Comparison of ENCODE assay signal across 14 cellular contexts in genomic region chr2:167581961-167582574, GRCh38.
DNase-seq lines count a peak whose midpoint lies in the region; ATAC-seq and TF ChIP-seq lines count a peak whose summit lies in the region.
"Had no signal": no experiment of that assay in that cellular context is flagged by ENCODE, and none has a peak within 500 bp of the region (broad histone marks: within the 10 kb centered on the region; RNA-seq: fewer than 3 reads in every experiment).

No MANE protein-coding gene starts in this region.

- TF ChIP-seq POLR2A in gastroesophageal sphincter (IDR thresholded peaks at IDR 0.05) (no peak), spleen (IDR thresholded peaks at IDR 0.05) (no peak)

- H3K27me3 Mint-ChIP-seq in natural killer cell treated with Interleukin-12 subunit alpha and Interleukin-12 subunit beta and Interleukin-15 and Interleukin-18, amount 100 ng/mL, for 72 hours: no peaks in the 10 kb centered on the region
- H3K27me3 Mint-ChIP-seq: activated CD4-positive, alpha-beta memory T cell treated with anti-CD3 and anti-CD28 coated beads, Interleukin-2, amount 10 ng/mL, durations not matched to agents 7 days and 5 days; IgD-negative memory B cell had no signal

- H3K4me1 ChIP-seq in adipocyte (ENCODE audit: control insufficient read depth, insufficient read depth, low read length): peaks cover 21% of the 10 kb centered on the region
- no peaks in the 10 kb centered on the region for H3K4me1 ChIP-seq in foreskin keratinocyte
- H3K4me1 ChIP-seq in gastroesophageal sphincter: no peaks in the 10 kb centered on the region
- no peaks in the 10 kb centered on the region for H3K4me1 ChIP-seq in spleen
- H3K4me1 ChIP-seq: ascending aorta had no signal

- H3K4me1 Mint-ChIP-seq in natural killer cell treated with Interleukin-12 subunit alpha and Interleukin-12 subunit beta and Interleukin-15 and Interleukin-18, amount 100 ng/mL, for 72 hours (ENCODE audit: low read depth in 2 of 2): no peaks in the 10 kb centered on the region
- H3K4me1 Mint-ChIP-seq: activated CD4-positive, alpha-beta memory T cell treated with anti-CD3 and anti-CD28 coated beads, Interleukin-2, amount 10 ng/mL, durations not matched to agents 7 days and 5 days; IgD-negative memory B cell had no signal

- intact Hi-C loops in spleen (cut with DNase I; ENCODE audit: low total_unique reads): no loop called here

- H3K36me3 Mint-ChIP-seq in natural killer cell treated with Interleukin-12 subunit alpha and Interleukin-12 subunit beta and Interleukin-15 and Interleukin-18, amount 100 ng/mL, for 72 hours: no peaks in the 10 kb centered on the region
- H3K36me3 Mint-ChIP-seq: IgD-negative memory B cell had no signal

- H3K36me3 ChIP-seq in adipocyte (ENCODE audit: control insufficient read depth, insufficient read depth, low read length, severe bottlenecking) (no peaks in the 10 kb centered on the region), gastroesophageal sphincter (no peaks in the 10 kb centered on the region), spleen (no peaks in the 10 kb centered on the region)
- H3K36me3 ChIP-seq: ascending aorta had no signal

- H3K27me3 ChIP-seq in adipocyte (replicated peaks; ENCODE audit: control insufficient read depth, insufficient read depth, low read length) (peaks cover 3% of the 10 kb centered on the region), foreskin keratinocyte (no peaks in the 10 kb centered on the region), gastroesophageal sphincter (no peaks in the 10 kb centered on the region), spleen (replicated peaks in 1 of 7) (no peaks in the 10 kb centered on the region)
- H3K27me3 ChIP-seq: ascending aorta had no signal

- no peaks in the 10 kb centered on the region for H3K9me3 Mint-ChIP-seq in natural killer cell treated with Interleukin-12 subunit alpha and Interleukin-12 subunit beta and Interleukin-15 and Interleukin-18, amount 100 ng/mL, for 72 hours
- H3K9me3 Mint-ChIP-seq: activated CD4-positive, alpha-beta memory T cell treated with anti-CD3 and anti-CD28 coated beads, Interleukin-2, amount 10 ng/mL, durations not matched to agents 7 days and 5 days; IgD-negative memory B cell had no signal

- DNase-seq in Caki2 (ENCODE audit: low read depth) (peak; percentile 11), M059J (ENCODE audit: low read depth) (peak; percentile 0), adipocyte (ENCODE audit: low read depth) (no peak), foreskin keratinocyte (peak in 1 of 2 donors; percentile 29), spleen (no peak)
- no peak for DNase-seq in natural killer cell treated with Interleukin-12 subunit alpha and Interleukin-12 subunit beta and Interleukin-15 and Interleukin-18, amount 100 ng/mL, for 72 hours (ENCODE audit: low spot score)
- DNase-seq: activated CD4-positive, alpha-beta memory T cell treated with anti-CD3 and anti-CD28 coated beads, Interleukin-2, amount 10 ng/mL, durations not matched to agents 7 days and 5 days; GOT3; NCI-H1436; SIG-M5 had no signal

- H3K9me3 ChIP-seq in adipocyte (ENCODE audit: control insufficient read depth, low read length): no peaks in the 10 kb centered on the region
- H3K9me3 ChIP-seq in gastroesophageal sphincter: no peaks in the 10 kb centered on the region
- no peaks in the 10 kb centered on the region for H3K9me3 ChIP-seq in spleen
- H3K9me3 ChIP-seq: ascending aorta had no signal

- no peak for TF ChIP-seq EP300 in gastroesophageal sphincter (IDR thresholded peaks at IDR 0.05)

- H3K27ac ChIP-seq in foreskin keratinocyte: no peak overlapping the region
- H3K27ac ChIP-seq in gastroesophageal sphincter: no peak overlapping the region
- H3K27ac ChIP-seq in spleen: no peak overlapping the region
- H3K27ac ChIP-seq: ascending aorta had no signal

- 27 to 53% methylated on average over 5 to 6 of the region's 6 CpGs for WGBS in gastroesophageal sphincter (ENCODE audit: low coverage in 1 of 2), 2 donors
- 61 to 86% (median 70%) methylated on average over 6 of the region's 6 CpGs for WGBS in spleen, 5 donors

- H3K9ac ChIP-seq in adipocyte (ENCODE audit: low read length): no peak overlapping the region

- ATAC-seq in foreskin keratinocyte (peak; percentile 26), gastroesophageal sphincter (no peak), GM21528 (IDR thresholded peaks at IDR 0.05; ENCODE audit: low FRiP score, unreplicated experiment) (no peak)
- ATAC-seq in natural killer cell treated with Interleukin-12 subunit alpha and Interleukin-12 subunit beta and Interleukin-15 and Interleukin-18, amount 100 ng/mL, for 72 hours: no peak

- TF ChIP-seq CTCF in foreskin keratinocyte (conservative IDR thresholded peaks at IDR 0.05) (no peak), gastroesophageal sphincter (IDR thresholded peaks at IDR 0.05) (no peak), spleen (IDR thresholded peaks at IDR 0.05 in 8 of 11, conservative IDR thresholded peaks at IDR 0.05 in 3 of 11) (no peak)

- H3K4me3 Mint-ChIP-seq in natural killer cell treated with Interleukin-12 subunit alpha and Interleukin-12 subunit beta and Interleukin-15 and Interleukin-18, amount 100 ng/mL, for 72 hours: no peak overlapping the region
- H3K4me3 Mint-ChIP-seq: activated CD4-positive, alpha-beta memory T cell treated with anti-CD3 and anti-CD28 coated beads, Interleukin-2, amount 10 ng/mL, durations not matched to agents 7 days and 5 days had no signal

- no peak overlapping the region for H3K27ac Mint-ChIP-seq in natural killer cell treated with Interleukin-12 subunit alpha and Interleukin-12 subunit beta and Interleukin-15 and Interleukin-18, amount 100 ng/mL, for 72 hours
- H3K27ac Mint-ChIP-seq: activated CD4-positive, alpha-beta memory T cell treated with anti-CD3 and anti-CD28 coated beads, Interleukin-2, amount 10 ng/mL, durations not matched to agents 7 days and 5 days; IgD-negative memory B cell had no signal

- in situ Hi-C loops in Caki2 (cut with HindIII; ENCODE audit: low pct_unique_long_range_greater_than_20kb, low sequenced_read_pairs): no loop called here

- H3K4me3 ChIP-seq in adipocyte (ENCODE audit: low read length) (peak overlapping the region; percentile 57), gastroesophageal sphincter (no peak overlapping the region), spleen (no peak overlapping the region)
- H3K4me3 ChIP-seq: ascending aorta had no signal

Comparison
In these comparisons a context has a peak if more than half of its experiments do, and no peak if none do; other contexts are left out.
1. DNase-seq: peak in Caki2 (single experiment) and M059J (single experiment); none in adipocyte (single experiment), natural killer cell treated with Interleukin-12 subunit alpha and Interleukin-12 subunit beta and Interleukin-15 and Interleukin-18, amount 100 ng/mL, for 72 hours (single experiment) and spleen (single experiment).